8 cellular contexts compared by ENCODE assay signal in genomic region chr20:13220194-13220856, GRCh38. TPM values are rescaled to one million over a fixed set of nuclear protein-coding genes. Genes with fewer than 3 reads are reported as not detected.
DNase-seq lines count a peak whose midpoint lies in the region; TF ChIP-seq lines count a peak whose summit lies in the region.

No MANE protein-coding gene starts in this region.

- peak; percentile 21 to 43 for DNase-seq in NCI-H2081 (lab: John Stamatoyannopoulos, UW)
- no peak for DNase-seq in NCI-H2081 treated with DMSO at 0.1 percent for 48 hours (lab: John Stamatoyannopoulos, UW)
- peak; percentile 21 for DNase-seq in T-helper 9 cell
- no peak for DNase-seq in chondrocyte (ENCODE audit: low spot score)
- peak; percentile 84 for DNase-seq in left kidney (ENCODE audit: low read depth, low spot score)
- DNase-seq in stimulated activated CD4-positive, alpha-beta T cell treated with anti-CD3 and anti-CD28 coated beads, Interleukin-2, amount 100 ng/mL, for 24 hours, result peak; percentile 23 to 53
- no peak for DNase-seq in DMS114 treated with DMSO at 0.1 percent for 48 hours (lab: John Stamatoyannopoulos, UW; ENCODE audit: unreplicated experiment)
- DNase-seq in HCEC 1CT, result no peak

- no peaks in the 10 kb centered on the region for H3K36me3 Mint-ChIP-seq in chondrocyte (ENCODE audit: low read depth)

- peaks cover 61% of the 10 kb centered on the region for H3K27me3 Mint-ChIP-seq in chondrocyte (ENCODE audit: low read depth)

- H3K27ac Mint-ChIP-seq in chondrocyte (ENCODE audit: unreplicated experiment), result no peak overlapping the region

- H3K9me3 Mint-ChIP-seq in chondrocyte (ENCODE audit: low read depth), result no peaks in the 10 kb centered on the region

- peak overlapping the region; percentile 75 for H3K4me3 Mint-ChIP-seq in chondrocyte (ENCODE audit: unreplicated experiment)

- TF ChIP-seq CTCF in chondrocyte (IDR thresholded peaks at IDR 0.05), result no peak

- peaks cover 16% of the 10 kb centered on the region for H3K4me1 Mint-ChIP-seq in chondrocyte (ENCODE audit: low read depth)

RNA-seq across cellular contexts. Expression of gene ISM1, which starts 0.7 kb away (rescaled TPM):
- 0.31 to 1.2 TPM (median 0.97 TPM) in 3 replicates for total RNA-seq in chondrocyte

Comparison
In these comparisons a context has a peak if more than half of its experiments do, and no peak if none do; other contexts are left out.
1. DNase-seq: peak in NCI-H2081 (2 of 2), T-helper 9 cell (single experiment), left kidney (single experiment) and stimulated activated CD4-positive, alpha-beta T cell treated with anti-CD3 and anti-CD28 coated beads, Interleukin-2, amount 100 ng/mL, for 24 hours (2 of 2); none in NCI-H2081 treated with DMSO at 0.1 percent for 48 hours (single experiment), chondrocyte (single experiment), DMS114 treated with DMSO at 0.1 percent for 48 hours (single experiment) and HCEC 1CT (single experiment).